9 cellular contexts compared by ENCODE assay signal in the genomic region with DNA sequence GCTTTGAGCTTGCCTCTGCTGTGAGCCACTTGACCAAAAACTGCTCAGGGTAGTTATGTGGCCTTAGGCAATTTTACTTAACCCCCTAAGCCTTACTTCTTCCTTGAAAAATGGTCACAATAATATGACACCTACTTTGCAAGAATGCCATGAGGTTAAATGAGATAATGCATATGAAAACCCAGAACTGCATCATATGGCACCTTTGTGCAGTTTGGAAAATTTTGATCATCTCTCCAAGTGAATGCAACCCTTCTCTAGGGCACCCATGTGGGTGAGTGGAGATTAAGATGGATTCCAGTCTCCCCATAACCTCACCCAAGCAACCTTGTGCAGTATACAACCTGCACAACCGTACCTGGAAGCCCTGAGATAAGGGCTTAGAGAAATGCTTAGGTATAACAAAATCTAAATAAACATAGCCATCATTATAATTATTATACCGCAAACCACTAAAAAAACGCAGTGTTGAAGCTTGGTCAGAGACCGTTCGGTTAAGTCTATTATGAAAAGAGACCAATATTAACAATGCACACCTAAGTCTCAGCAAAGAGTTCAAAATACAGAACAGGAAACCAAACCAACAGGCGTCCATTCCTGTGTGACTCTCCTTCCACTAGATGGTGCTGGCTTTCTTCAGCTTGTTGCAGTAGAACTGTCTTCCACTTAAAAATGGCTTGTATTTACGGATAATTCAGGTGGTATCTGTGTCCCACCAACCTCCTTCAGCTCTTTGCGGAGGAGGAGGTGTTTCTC. TPM values are rescaled to one million over a fixed set of nuclear protein-coding genes. Genes with fewer than 3 reads are reported as not detected.
A peak's percentile ranks its signal among the peaks of the same experiment; 100 is the strongest.
DNase-seq lines count a peak whose midpoint lies in the region; ATAC-seq and TF ChIP-seq lines count a peak whose summit lies in the region.
"Had no signal": no experiment of that assay in that cellular context is flagged by ENCODE, and none has a peak within 500 bp of the region (broad histone marks: within the 10 kb centered on the region; RNA-seq: fewer than 3 reads in every experiment).

No MANE protein-coding gene starts in this region.

- no peaks in the 10 kb centered on the region for H3K9me3 Mint-ChIP-seq in progenitor cell of endocrine pancreas (ENCODE audit: low read depth)

- no peaks in the 10 kb centered on the region for H3K36me3 Mint-ChIP-seq in progenitor cell of endocrine pancreas (ENCODE audit: insufficient read depth)
- H3K36me3 Mint-ChIP-seq: CD4-positive, CD25-positive, alpha-beta regulatory T cell had no signal

- peaks cover 1% of the 10 kb centered on the region for H3K4me1 Mint-ChIP-seq in progenitor cell of endocrine pancreas (ENCODE audit: low read depth)
- H3K4me1 Mint-ChIP-seq: CD4-positive, CD25-positive, alpha-beta regulatory T cell had no signal

- H3K36me3 ChIP-seq in SJCRH30 = no peaks in the 10 kb centered on the region

- no peaks in the 10 kb centered on the region; the same call in none of the 2 replicates for H3K27me3 ChIP-seq in SJCRH30

- no peak overlapping the region for H3K4me3 ChIP-seq in SJCRH30

- no peak overlapping the region for H3K27ac ChIP-seq in SJCRH30

- no peaks in the 10 kb centered on the region for H3K4me1 ChIP-seq in SJCRH30

- no peak overlapping the region for H3K27ac Mint-ChIP-seq in progenitor cell of endocrine pancreas
- H3K27ac Mint-ChIP-seq: CD4-positive, CD25-positive, alpha-beta regulatory T cell had no signal

- no peaks in the 10 kb centered on the region for H3K9me3 ChIP-seq in SJCRH30 (replicated peaks)

- TF ChIP-seq CTCF in LNCAP (IDR thresholded peaks at IDR 0.05) (peak; percentile 83), progenitor cell of endocrine pancreas (IDR thresholded peaks at IDR 0.05; ENCODE audit: unreplicated experiment) (peak; percentile 75)

- DNase-seq in NCI-H510A treated with DMSO at 0.1 percent for 48 hours (lab: John Stamatoyannopoulos, UW) (peak; percentile 47), NCI-H510A (lab: John Stamatoyannopoulos, UW) (no peak), SJCRH30 (peak; percentile 19 to 54), fibroblast of the conjunctiva (ENCODE audit: low read depth) (peak; percentile 30), progenitor cell of endocrine pancreas (ENCODE audit: low spot score, unreplicated experiment) (no peak), mesenteric fat pad (ENCODE audit: low spot score) (no peak)

- ATAC-seq in GM21619 (IDR thresholded peaks at IDR 0.05; ENCODE audit: unreplicated experiment) = peak; percentile 84

- H3K27me3 Mint-ChIP-seq in progenitor cell of endocrine pancreas = no peaks in the 10 kb centered on the region

- H3K4me3 Mint-ChIP-seq in progenitor cell of endocrine pancreas (ENCODE audit: low read depth) = no peak overlapping the region
- H3K4me3 Mint-ChIP-seq: CD4-positive, CD25-positive, alpha-beta regulatory T cell had no signal

RNA-seq across cellular contexts. Expression of a gene that starts 21.0 kb away (rescaled TPM):
- total RNA-seq in SJCRH30 (2014; rRNA removed; shearing (Covaris generic)) = not detected in 2 replicates
- total RNA-seq in progenitor cell of endocrine pancreas (not detected in 2 replicates), mesenteric fat pad (not detected)
- total RNA-seq: CD4-positive, CD25-positive, alpha-beta regulatory T cell had no signal

RNA-seq across cellular contexts. Expression of a gene that starts 23.0 kb away (rescaled TPM):
- total RNA-seq in SJCRH30 (2014; rRNA removed; shearing (Covaris generic)) = 94.0 and 105 TPM in 2 replicates
- 87.0 and 87.1 TPM in 2 replicates for total RNA-seq in progenitor cell of endocrine pancreas
- total RNA-seq in mesenteric fat pad = 48.9 TPM

RNA-seq across cellular contexts. Expression of a gene that starts 46.2 kb away (rescaled TPM):
- total RNA-seq in SJCRH30 (2014; rRNA removed; shearing (Covaris generic)) = 0.05 and 0.16 TPM in 2 replicates
- total RNA-seq in progenitor cell of endocrine pancreas = 2.0 and 2.5 TPM in 2 replicates
- 0.10 TPM for total RNA-seq in mesenteric fat pad
- total RNA-seq: CD4-positive, CD25-positive, alpha-beta regulatory T cell had no signal

Comparison
In these comparisons a context has a peak if more than half of its experiments do, and no peak if none do; other contexts are left out.
1. DNase-seq: peak in NCI-H510A treated with DMSO at 0.1 percent for 48 hours (single experiment), SJCRH30 (2 of 2) and fibroblast of the conjunctiva (single experiment); none in NCI-H510A (single experiment), progenitor cell of endocrine pancreas (single experiment) and mesenteric fat pad (single experiment).